8 cellular contexts compared by ENCODE assay signal in genomic region chr12:13099066-13099909, GRCh38. TPM values are rescaled to one million over a fixed set of nuclear protein-coding genes. Genes with fewer than 3 reads are reported as not detected.
DNase-seq lines count a peak whose midpoint lies in the region; ATAC-seq and TF ChIP-seq lines count a peak whose summit lies in the region.

No MANE protein-coding gene starts in this region.

- H2BK15ac ChIP-seq in mesendoderm (replicated peaks; ENCODE audit: low read depth) = no peak overlapping the region

- H3K36me3 Mint-ChIP-seq in activated naive CD8-positive, alpha-beta T cell treated with anti-CD3 and anti-CD28 coated beads, Interleukin-2, amount 50 U/mL, for 24 hours (ENCODE audit: low read depth) = no peaks in the 10 kb centered on the region

- no peak overlapping the region for H4K5ac ChIP-seq in mesendoderm (ENCODE audit: low read length)

- no peaks in the 10 kb centered on the region for H3K79me2 ChIP-seq in mesendoderm (ENCODE audit: control insufficient read depth, insufficient read depth, low read length)

- H3K4me1 ChIP-seq in right atrium auricular region (peaks cover 0 to 52% of the 10 kb centered on the region in 2 donors), mesendoderm (ENCODE audit: control insufficient read depth, low read depth, low read length) (peaks cover 7% of the 10 kb centered on the region)

- H3K23ac ChIP-seq in mesendoderm (ENCODE audit: low read length) = no peak overlapping the region

- TF ChIP-seq CTCF in right atrium auricular region (IDR thresholded peaks at IDR 0.05) = no peak

- H3K27ac Mint-ChIP-seq in activated naive CD8-positive, alpha-beta T cell treated with anti-CD3 and anti-CD28 coated beads, Interleukin-2, amount 50 U/mL, for 24 hours = peak overlapping the region; percentile 83

- H3K9ac ChIP-seq in mesendoderm (ENCODE audit: low read length) = no peak overlapping the region

- H2AK5ac ChIP-seq in mesendoderm (ENCODE audit: low read length) = no peak overlapping the region

- peak overlapping the region; percentile 47 for H3K56ac ChIP-seq in mesendoderm (ENCODE audit: low read length)

- H3K27me3 Mint-ChIP-seq in activated naive CD8-positive, alpha-beta T cell treated with anti-CD3 and anti-CD28 coated beads, Interleukin-2, amount 50 U/mL, for 24 hours = no peaks in the 10 kb centered on the region

- H3K9me3 ChIP-seq in right atrium auricular region = no peaks in the 10 kb centered on the region

- peak overlapping the region; percentile 86 to 91 for H3K27ac ChIP-seq in right atrium auricular region
- H3K27ac ChIP-seq in mesendoderm (ENCODE audit: low read depth, low read length) = no peak overlapping the region

- H3K36me3 ChIP-seq in right atrium auricular region (no peaks in the 10 kb centered on the region), mesendoderm (ENCODE audit: control insufficient read depth, insufficient read depth, low read length) (no peaks in the 10 kb centered on the region)

- H3K4me3 ChIP-seq in right atrium auricular region = no peak overlapping the region
- H3K4me3 ChIP-seq in mesendoderm (ENCODE audit: low read length) = no peak overlapping the region

- no peak overlapping the region for H3K4ac ChIP-seq in mesendoderm (ENCODE audit: low read depth, low read length)

- no peak overlapping the region for H2BK120ac ChIP-seq in mesendoderm (ENCODE audit: low read depth, low read length)

- H3K4me2 ChIP-seq in mesendoderm (ENCODE audit: low read length) = no peak overlapping the region

- H3K9me3 Mint-ChIP-seq in activated naive CD8-positive, alpha-beta T cell treated with anti-CD3 and anti-CD28 coated beads, Interleukin-2, amount 50 U/mL, for 24 hours = no peaks in the 10 kb centered on the region

- H4K8ac ChIP-seq in mesendoderm (ENCODE audit: low read depth, low read length) = no peak overlapping the region

- DNase-seq in right atrium auricular region (ENCODE audit: low spot score) = no peak
- no peak for DNase-seq in cardiac septum (ENCODE audit: low spot score)
- peak; percentile 18 for DNase-seq in activated naive CD8-positive, alpha-beta T cell treated with anti-CD3 and anti-CD28 coated beads, Interleukin-2, amount 50 U/mL, for 24 hours
- no peak for DNase-seq in mesendoderm
- DNase-seq in globus pallidus (ENCODE audit: low spot score) = no peak
- DNase-seq in AG08395 (ENCODE audit: low spot score) = no peak

- no peaks in the 10 kb centered on the region for H3K27me3 ChIP-seq in right atrium auricular region
- H3K27me3 ChIP-seq in mesendoderm (ENCODE audit: insufficient read depth, low read length, poor library complexity) = no peaks in the 10 kb centered on the region

- no peaks in the 10 kb centered on the region for H3K79me1 ChIP-seq in mesendoderm (ENCODE audit: low read length)

- ATAC-seq in activated naive CD8-positive, alpha-beta T cell treated with anti-CD3 and anti-CD28 coated beads, Interleukin-2, amount 50 U/mL, for 24 hours = no peak
- ATAC-seq in HG03025 (IDR thresholded peaks at IDR 0.05; ENCODE audit: low FRiP score, unreplicated experiment) (no peak), GM18511 (IDR thresholded peaks at IDR 0.05; ENCODE audit: unreplicated experiment) (no peak)

- WGBS in mesendoderm (ENCODE audit: extremely low coverage, insufficient coverage, low lambda C conversion rate) = no CpG with 5 or more reads among the region's 10 CpGs

- intact Hi-C loops in cardiac septum (cut with DNase I) = loop anchor here (10.0 kb wide), 1 partner anchor 184 kb away; no protein-coding TSS in a partner anchor

- H3K4me1 Mint-ChIP-seq in activated naive CD8-positive, alpha-beta T cell treated with anti-CD3 and anti-CD28 coated beads, Interleukin-2, amount 50 U/mL, for 24 hours = peaks cover 63% of the 10 kb centered on the region

- no peak overlapping the region for H2BK5ac ChIP-seq in mesendoderm (ENCODE audit: low read length)

- H3K18ac ChIP-seq in mesendoderm (ENCODE audit: low read length) = no peak overlapping the region

- H3K4me3 Mint-ChIP-seq in activated naive CD8-positive, alpha-beta T cell treated with anti-CD3 and anti-CD28 coated beads, Interleukin-2, amount 50 U/mL, for 24 hours = peak overlapping the region; percentile 19

RNA-seq across cellular contexts. Expression of gene GSG1, which starts 4.2 kb away (rescaled TPM):
- total RNA-seq in right atrium auricular region (not detected), cardiac septum (not detected)
- 0.55 TPM for polyA plus RNA-seq in mesendoderm (2013, experiment 1 of 2)
- 0.49 TPM for polyA plus RNA-seq in mesendoderm (2013, experiment 2 of 2)

RNA-seq across cellular contexts. Expression of gene FAM234B, which starts 55.1 kb away (rescaled TPM):
- total RNA-seq in right atrium auricular region = 1 to 10 TPM; 1.7 to 4.6 TPM
- total RNA-seq in cardiac septum = 1.6 TPM
- polyA plus RNA-seq in mesendoderm (2013, experiment 1 of 2) = 6.7 TPM
- 7.2 TPM for polyA plus RNA-seq in mesendoderm (2013, experiment 2 of 2)
